Comparison of ENCODE assay signal across 1 cellular context in genomic region chr9:133375724-133376654, GRCh38.
TF ChIP-seq lines count a peak whose summit lies in the region.

Gene STKLD1, plus strand, starts transcription at chr9:133376366. Its CDS starts 108 bp downstream, at chr9:133376474.
Gene SURF4, minus strand, starts transcription at chr9:133376060. Its CDS starts 91 bp downstream, at chr9:133375969.

TF ChIP-seq in HepG2, 621 proteins besides CTCF, POLR2A, EP300 and RAD21 (continued from another document and continues in another):
- TF ChIP-seq, protein P1, sequence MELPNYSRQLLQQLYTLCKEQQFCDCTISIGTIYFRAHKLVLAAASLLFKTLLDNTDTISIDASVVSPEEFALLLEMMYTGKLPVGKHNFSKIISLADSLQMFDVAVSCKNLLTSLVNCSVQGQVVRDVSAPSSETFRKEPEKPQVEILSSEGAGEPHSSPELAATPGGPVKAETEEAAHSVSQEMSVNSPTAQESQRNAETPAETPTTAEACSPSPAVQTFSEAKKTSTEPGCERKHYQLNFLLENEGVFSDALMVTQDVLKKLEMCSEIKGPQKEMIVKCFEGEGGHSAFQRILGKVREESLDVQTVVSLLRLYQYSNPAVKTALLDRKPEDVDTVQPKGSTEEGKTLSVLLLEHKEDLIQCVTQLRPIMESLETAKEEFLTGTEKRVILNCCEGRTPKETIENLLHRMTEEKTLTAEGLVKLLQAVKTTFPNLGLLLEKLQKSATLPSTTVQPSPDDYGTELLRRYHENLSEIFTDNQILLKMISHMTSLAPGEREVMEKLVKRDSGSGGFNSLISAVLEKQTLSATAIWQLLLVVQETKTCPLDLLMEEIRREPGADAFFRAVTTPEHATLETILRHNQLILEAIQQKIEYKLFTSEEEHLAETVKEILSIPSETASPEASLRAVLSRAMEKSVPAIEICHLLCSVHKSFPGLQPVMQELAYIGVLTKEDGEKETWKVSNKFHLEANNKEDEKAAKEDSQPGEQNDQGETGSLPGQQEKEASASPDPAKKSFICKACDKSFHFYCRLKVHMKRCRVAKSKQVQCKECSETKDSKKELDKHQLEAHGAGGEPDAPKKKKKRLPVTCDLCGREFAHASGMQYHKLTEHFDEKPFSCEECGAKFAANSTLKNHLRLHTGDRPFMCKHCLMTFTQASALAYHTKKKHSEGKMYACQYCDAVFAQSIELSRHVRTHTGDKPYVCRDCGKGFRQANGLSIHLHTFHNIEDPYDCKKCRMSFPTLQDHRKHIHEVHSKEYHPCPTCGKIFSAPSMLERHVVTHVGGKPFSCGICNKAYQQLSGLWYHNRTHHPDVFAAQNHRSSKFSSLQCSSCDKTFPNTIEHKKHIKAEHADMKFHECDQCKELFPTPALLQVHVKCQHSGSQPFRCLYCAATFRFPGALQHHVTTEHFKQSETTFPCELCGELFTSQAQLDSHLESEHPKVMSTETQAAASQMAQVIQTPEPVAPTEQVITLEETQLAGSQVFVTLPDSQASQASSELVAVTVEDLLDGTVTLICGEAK (IDR thresholded peaks at IDR 0.05) = no peak
- TF ChIP-seq, protein P1 (CRISPR knock-in tag; IDR thresholded peaks at IDR 0.05) = peak; percentile 70
- TF ChIP-seq NFRKB (IDR thresholded peaks at IDR 0.05) (no peak), ZNF562 (CRISPR knock-in tag; IDR thresholded peaks at IDR 0.05; ENCODE audit: borderline replicate concordance) (no peak), MXD1 (CRISPR knock-in tag; IDR thresholded peaks at IDR 0.05) (peak; percentile 41), FOSL1 (CRISPR knock-in tag; IDR thresholded peaks at IDR 0.05; ENCODE audit: borderline replicate concordance) (no peak), ZNF850 (CRISPR knock-in tag; conservative IDR thresholded peaks at IDR 0.05) (0 out of 2 replicates have a peak, but pooled peaks have one; percentile 51), TCF7 (IDR thresholded peaks at IDR 0.05; ENCODE audit: low read depth) (peak; percentile 29; the same call in 1 of the 2 replicates), MYC (CRISPR knock-in tag; IDR thresholded peaks at IDR 0.05; ENCODE audit: borderline replicate concordance) (peak; percentile 59; the same call in 1 of the 2 replicates), ZNF841 (CRISPR knock-in tag; IDR thresholded peaks at IDR 0.05; ENCODE audit: borderline replicate concordance) (peak; percentile 34; the same call in 1 of the 2 replicates), ZBTB38 (CRISPR knock-in tag; IDR thresholded peaks at IDR 0.05) (peak; percentile 77), SOX13 (IDR thresholded peaks at IDR 0.05) (no peak), SOX13 (CRISPR knock-in tag; conservative IDR thresholded peaks at IDR 0.05 in 1 of 2, IDR thresholded peaks at IDR 0.05 in 1 of 2) (peak in 1 of 2 experiments; percentile 33; a peak in 1 of 4 replicates), HOXA5 (CRISPR knock-in tag; IDR thresholded peaks at IDR 0.05) (peak; percentile 12; the same call in 1 of the 2 replicates), ZSCAN29 (CRISPR knock-in tag; conservative IDR thresholded peaks at IDR 0.05) (peak; percentile 72; the same call in 1 of the 2 replicates), ZNF331 (CRISPR knock-in tag; IDR thresholded peaks at IDR 0.05) (peak; percentile 38; the same call in 1 of the 2 replicates), ZNF674 (CRISPR knock-in tag; IDR thresholded peaks at IDR 0.05; ENCODE audit: low read depth) (0 out of 2 replicates have a peak, but pooled peaks have one; percentile 35), ZSCAN21 (CRISPR knock-in tag; IDR thresholded peaks at IDR 0.05; ENCODE audit: borderline replicate concordance) (peak; percentile 48; the same call in 1 of the 2 replicates), ZNF280B (CRISPR knock-in tag; IDR thresholded peaks at IDR 0.05; ENCODE audit: borderline replicate concordance) (peak; percentile 56; the same call in 1 of the 2 replicates), SRSF1 (optimal IDR thresholded peaks at IDR 0.05; ENCODE audit: low read depth, low read length) (peak; percentile 53), HNRNPK (IDR thresholded peaks at IDR 0.05; ENCODE audit: low read depth, low read length, poor library complexity, severe bottlenecking) (peak; percentile 33), MIER3 (CRISPR knock-in tag; IDR thresholded peaks at IDR 0.05; ENCODE audit: borderline replicate concordance) (no peak)
- TF ChIP-seq, protein P2, sequence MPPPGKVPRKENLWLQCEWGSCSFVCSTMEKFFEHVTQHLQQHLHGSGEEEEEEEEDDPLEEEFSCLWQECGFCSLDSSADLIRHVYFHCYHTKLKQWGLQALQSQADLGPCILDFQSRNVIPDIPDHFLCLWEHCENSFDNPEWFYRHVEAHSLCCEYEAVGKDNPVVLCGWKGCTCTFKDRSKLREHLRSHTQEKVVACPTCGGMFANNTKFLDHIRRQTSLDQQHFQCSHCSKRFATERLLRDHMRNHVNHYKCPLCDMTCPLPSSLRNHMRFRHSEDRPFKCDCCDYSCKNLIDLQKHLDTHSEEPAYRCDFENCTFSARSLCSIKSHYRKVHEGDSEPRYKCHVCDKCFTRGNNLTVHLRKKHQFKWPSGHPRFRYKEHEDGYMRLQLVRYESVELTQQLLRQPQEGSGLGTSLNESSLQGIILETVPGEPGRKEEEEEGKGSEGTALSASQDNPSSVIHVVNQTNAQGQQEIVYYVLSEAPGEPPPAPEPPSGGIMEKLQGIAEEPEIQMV (CRISPR knock-in tag; IDR thresholded peaks at IDR 0.05; ENCODE audit: low read depth) = peak; percentile 66; the same call in 1 of the 2 replicates
- TF ChIP-seq, protein P3, sequence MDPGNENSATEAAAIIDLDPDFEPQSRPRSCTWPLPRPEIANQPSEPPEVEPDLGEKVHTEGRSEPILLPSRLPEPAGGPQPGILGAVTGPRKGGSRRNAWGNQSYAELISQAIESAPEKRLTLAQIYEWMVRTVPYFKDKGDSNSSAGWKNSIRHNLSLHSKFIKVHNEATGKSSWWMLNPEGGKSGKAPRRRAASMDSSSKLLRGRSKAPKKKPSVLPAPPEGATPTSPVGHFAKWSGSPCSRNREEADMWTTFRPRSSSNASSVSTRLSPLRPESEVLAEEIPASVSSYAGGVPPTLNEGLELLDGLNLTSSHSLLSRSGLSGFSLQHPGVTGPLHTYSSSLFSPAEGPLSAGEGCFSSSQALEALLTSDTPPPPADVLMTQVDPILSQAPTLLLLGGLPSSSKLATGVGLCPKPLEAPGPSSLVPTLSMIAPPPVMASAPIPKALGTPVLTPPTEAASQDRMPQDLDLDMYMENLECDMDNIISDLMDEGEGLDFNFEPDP (CRISPR knock-in tag; conservative IDR thresholded peaks at IDR 0.05) = 0 out of 2 replicates have a peak, but pooled peaks have one; percentile 12
- TF ChIP-seq, protein P4, sequence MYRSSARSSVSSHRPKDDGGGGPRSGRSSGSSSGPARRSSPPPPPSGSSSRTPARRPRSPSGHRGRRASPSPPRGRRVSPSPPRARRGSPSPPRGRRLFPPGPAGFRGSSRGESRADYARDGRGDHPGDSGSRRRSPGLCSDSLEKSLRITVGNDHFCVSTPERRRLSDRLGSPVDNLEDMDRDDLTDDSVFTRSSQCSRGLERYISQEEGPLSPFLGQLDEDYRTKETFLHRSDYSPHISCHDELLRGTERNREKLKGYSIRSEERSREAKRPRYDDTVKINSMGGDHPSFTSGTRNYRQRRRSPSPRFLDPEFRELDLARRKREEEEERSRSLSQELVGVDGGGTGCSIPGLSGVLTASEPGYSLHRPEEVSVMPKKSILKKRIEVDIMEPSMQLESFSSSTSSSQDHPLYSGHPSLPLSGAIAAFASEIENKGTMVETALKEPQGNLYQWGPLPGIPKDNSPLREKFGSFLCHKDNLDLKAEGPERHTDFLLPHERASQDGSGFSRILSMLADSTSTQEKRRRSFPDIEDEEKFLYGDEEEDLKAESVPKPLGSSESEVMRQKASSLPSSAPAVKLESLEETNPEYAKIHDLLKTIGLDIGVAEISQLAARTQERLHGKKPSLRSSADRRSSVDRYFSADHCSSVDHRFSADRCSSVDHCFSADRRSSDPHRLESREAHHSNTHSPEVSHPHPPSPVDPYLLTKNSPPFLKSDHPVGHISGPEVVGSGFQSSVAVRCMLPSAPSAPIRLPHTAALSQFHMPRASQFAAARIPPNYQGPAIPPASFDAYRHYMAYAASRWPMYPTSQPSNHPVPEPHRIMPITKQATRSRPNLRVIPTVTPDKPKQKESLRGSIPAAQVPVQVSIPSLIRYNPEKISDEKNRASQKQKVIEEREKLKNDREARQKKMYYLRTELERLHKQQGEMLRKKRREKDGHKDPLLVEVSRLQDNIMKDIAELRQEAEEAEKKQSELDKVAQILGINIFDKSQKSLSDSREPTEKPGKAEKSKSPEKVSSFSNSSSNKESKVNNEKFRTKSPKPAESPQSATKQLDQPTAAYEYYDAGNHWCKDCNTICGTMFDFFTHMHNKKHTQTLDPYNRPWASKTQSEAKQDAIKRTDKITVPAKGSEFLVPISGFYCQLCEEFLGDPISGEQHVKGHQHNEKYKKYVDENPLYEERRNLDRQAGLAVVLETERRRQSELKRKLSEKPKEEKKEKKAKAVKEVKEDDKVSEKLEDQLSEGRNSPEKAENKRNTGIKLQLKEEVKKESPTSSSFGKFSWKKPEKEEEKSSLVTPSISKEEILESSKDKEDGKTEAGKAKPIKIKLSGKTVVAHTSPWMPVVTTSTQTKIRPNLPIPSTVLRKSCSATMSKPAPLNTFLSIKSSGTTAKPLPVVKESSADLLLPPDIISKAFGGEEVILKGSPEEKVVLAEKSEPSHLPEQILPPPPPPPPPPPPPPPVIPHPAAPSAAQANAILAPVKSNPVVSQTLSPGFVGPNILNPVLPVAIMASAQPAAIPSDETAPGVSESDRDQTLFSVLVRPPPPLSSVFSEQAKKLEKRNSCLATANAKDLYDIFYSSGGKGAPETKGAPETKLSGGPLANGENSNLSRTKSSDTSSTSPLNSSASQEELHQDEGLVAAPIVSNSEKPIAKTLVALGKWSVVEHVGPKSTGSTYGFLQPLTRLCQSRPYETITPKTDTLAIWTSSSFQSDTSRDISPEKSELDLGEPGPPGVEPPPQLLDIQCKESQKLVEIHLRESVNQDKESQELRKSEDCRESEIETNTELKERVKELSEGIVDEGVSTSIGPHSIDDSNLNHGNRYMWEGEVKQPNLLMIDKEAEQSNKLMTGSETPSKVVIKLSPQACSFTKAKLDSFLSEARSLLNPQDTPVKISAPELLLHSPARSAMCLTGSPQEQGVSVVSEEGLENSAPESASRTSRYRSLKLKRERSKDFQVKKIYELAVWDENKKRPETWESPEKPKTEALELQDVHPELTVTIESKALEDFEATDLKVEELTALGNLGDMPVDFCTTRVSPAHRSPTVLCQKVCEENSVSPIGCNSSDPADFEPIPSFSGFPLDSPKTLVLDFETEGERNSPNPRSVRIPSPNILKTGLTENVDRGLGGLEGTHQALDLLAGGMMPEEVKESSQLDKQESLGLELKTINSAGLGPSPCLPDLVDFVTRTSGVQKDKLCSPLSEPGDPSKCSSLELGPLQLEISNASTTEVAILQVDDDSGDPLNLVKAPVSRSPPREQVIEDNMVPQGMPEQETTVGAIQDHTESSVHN (CRISPR knock-in tag; IDR thresholded peaks at IDR 0.05) = no peak
- TF ChIP-seq, protein P5, sequence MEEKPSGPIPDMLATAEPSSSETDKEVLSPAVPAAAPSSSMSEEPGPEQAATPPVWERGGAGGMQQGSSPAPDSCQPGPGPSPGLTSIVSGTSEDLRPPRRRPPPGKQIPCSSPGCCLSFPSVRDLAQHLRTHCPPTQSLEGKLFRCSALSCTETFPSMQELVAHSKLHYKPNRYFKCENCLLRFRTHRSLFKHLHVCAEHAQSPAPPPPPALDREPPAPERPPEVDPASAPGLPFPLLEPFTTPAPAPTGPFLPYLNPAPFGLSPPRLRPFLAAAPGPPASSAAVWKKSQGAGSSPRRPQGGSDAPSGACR (CRISPR knock-in tag; IDR thresholded peaks at IDR 0.05) = 0 out of 2 replicates have a peak, but pooled peaks have one; percentile 38
- TF ChIP-seq, protein P6, sequence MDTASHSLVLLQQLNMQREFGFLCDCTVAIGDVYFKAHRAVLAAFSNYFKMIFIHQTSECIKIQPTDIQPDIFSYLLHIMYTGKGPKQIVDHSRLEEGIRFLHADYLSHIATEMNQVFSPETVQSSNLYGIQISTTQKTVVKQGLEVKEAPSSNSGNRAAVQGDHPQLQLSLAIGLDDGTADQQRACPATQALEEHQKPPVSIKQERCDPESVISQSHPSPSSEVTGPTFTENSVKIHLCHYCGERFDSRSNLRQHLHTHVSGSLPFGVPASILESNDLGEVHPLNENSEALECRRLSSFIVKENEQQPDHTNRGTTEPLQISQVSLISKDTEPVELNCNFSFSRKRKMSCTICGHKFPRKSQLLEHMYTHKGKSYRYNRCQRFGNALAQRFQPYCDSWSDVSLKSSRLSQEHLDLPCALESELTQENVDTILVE (CRISPR knock-in tag; IDR thresholded peaks at IDR 0.05) = no peak
